Comparison of ENCODE assay signal across 18 cellular contexts in the genomic region with DNA sequence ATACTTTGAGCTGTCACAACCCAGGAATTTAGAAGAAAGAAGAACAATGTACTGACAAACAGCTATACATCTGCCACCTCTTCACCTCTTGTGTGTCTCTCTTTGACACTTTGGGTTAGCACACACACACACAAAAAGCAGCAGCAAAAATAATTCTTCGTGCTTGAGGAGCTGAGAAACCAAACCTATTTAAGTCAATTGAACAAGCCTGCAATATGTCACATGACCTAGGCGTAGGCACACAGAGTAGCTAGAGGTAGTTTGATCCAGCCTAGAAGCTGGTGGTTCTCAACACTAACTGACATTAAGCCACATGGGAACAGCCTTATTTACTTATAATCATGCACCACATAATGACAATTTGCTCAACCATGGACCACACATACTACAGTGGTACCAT. TPM values are rescaled to one million over a fixed set of nuclear protein-coding genes. Genes with fewer than 3 reads are reported as not detected.
DNase-seq lines count a peak whose midpoint lies in the region; ATAC-seq, FAIRE-seq and TF ChIP-seq lines count a peak whose summit lies in the region.
"Had no signal": no experiment of that assay in that cellular context is flagged by ENCODE, and none has a peak within 500 bp of the region (broad histone marks: within the 10 kb centered on the region; RNA-seq: fewer than 3 reads in every experiment).

No MANE protein-coding gene starts in this region.

- H3K27ac ChIP-seq in astrocyte (ENCODE audit: low read depth, low read length) (no peak overlapping the region), neural cell (ENCODE audit: low read length) (no peak overlapping the region)
- H3K27ac ChIP-seq: BLaER1 treated with 17β-estradiol and CSF1 and Interleukin-3, amounts not matched to agents 10 nM and 100 nM; GM23248 had no signal

- TF ChIP-seq RAD21 in neural cell (conservative IDR thresholded peaks at IDR 0.05): no peak

- H3K27me3 ChIP-seq in astrocyte (ENCODE audit: insufficient read depth, low read length): peaks cover 8% of the 10 kb centered on the region
- no peaks in the 10 kb centered on the region for H3K27me3 ChIP-seq in neural cell (ENCODE audit: insufficient read depth, low read depth, low read length)
- H3K27me3 ChIP-seq: BLaER1 treated with 17β-estradiol and CSF1 and Interleukin-3, amounts not matched to agents 10 nM and 100 nM had no signal

- H3K9me3 ChIP-seq in astrocyte (ENCODE audit: insufficient read depth, low read depth, low read length) (no peaks in the 10 kb centered on the region), neural cell (ENCODE audit: low read length) (no peaks in the 10 kb centered on the region)
- H3K9me3 ChIP-seq: BLaER1 treated with 17β-estradiol and CSF1 and Interleukin-3, amounts not matched to agents 10 nM and 100 nM had no signal

- H2AFZ ChIP-seq in astrocyte (ENCODE audit: low read depth, low read length) (no peak overlapping the region), neural cell (ENCODE audit: low read depth, low read length) (no peak overlapping the region)
- H2AFZ ChIP-seq: GM23248 had no signal

- H3K9me3 Mint-ChIP-seq in astrocyte (ENCODE audit: unreplicated experiment): no peaks in the 10 kb centered on the region
- H3K9me3 Mint-ChIP-seq: CD4-positive, CD25-positive, alpha-beta regulatory T cell; IgD-negative memory B cell had no signal

- peaks cover 35% of the 10 kb centered on the region for H3K27me3 Mint-ChIP-seq in astrocyte (ENCODE audit: low read depth, unreplicated experiment)

- TF ChIP-seq EP300 in neural cell (conservative IDR thresholded peaks at IDR 0.05; ENCODE audit: poor library complexity, severe bottlenecking): no peak

- H3K79me2 ChIP-seq in astrocyte (ENCODE audit: insufficient read depth, low read length): no peaks in the 10 kb centered on the region
- no peaks in the 10 kb centered on the region for H3K79me2 ChIP-seq in neural cell (replicated peaks; ENCODE audit: insufficient read depth, low read length)

- ATAC-seq in HG03565 (IDR thresholded peaks at IDR 0.05; ENCODE audit: unreplicated experiment): no peak
- ATAC-seq in HG03469 (IDR thresholded peaks at IDR 0.05; ENCODE audit: unreplicated experiment): no peak
- ATAC-seq: HCT116 had no signal

- TF ChIP-seq CTCF in astrocyte (IDR thresholded peaks at IDR 0.05; ENCODE audit: insufficient read depth, low read depth, low read length): no peak
- no peak for TF ChIP-seq CTCF in neural cell (IDR thresholded peaks at IDR 0.05; ENCODE audit: poor library complexity, severe bottlenecking)

- no peaks in the 10 kb centered on the region for H3F3A ChIP-seq in neural cell (ENCODE audit: insufficient read depth, low read length, poor library complexity, severe bottlenecking)

- no peaks in the 10 kb centered on the region for H3K9me2 ChIP-seq in neural cell (ENCODE audit: insufficient read depth, low read length)

- H3K4me3 ChIP-seq in astrocyte (ENCODE audit: insufficient read depth, low read depth, low read length) (no peak overlapping the region), neural cell (ENCODE audit: low read length) (peak overlapping the region; percentile 10)
- H3K4me3 ChIP-seq: BLaER1 treated with 17β-estradiol and CSF1 and Interleukin-3, amounts not matched to agents 10 nM and 100 nM; GM23248 had no signal

- no peak overlapping the region for H3K4me3 Mint-ChIP-seq in astrocyte (ENCODE audit: unreplicated experiment)
- H3K4me3 Mint-ChIP-seq: CD4-positive, CD25-positive, alpha-beta regulatory T cell; IgD-negative memory B cell had no signal

- H3K36me3 ChIP-seq in astrocyte (ENCODE audit: insufficient read depth, low read length) (no peaks in the 10 kb centered on the region), neural cell (ENCODE audit: insufficient read depth, low read length) (no peaks in the 10 kb centered on the region)
- H3K36me3 ChIP-seq: BLaER1 treated with 17β-estradiol and CSF1 and Interleukin-3, amounts not matched to agents 10 nM and 100 nM had no signal

- H3K4me1 Mint-ChIP-seq in astrocyte (ENCODE audit: low read depth, unreplicated experiment): no peaks in the 10 kb centered on the region
- H3K4me1 Mint-ChIP-seq: CD4-positive, CD25-positive, alpha-beta regulatory T cell; IgD-negative memory B cell had no signal

- peak; percentile 9 for FAIRE-seq in astrocyte (lab: Jason Lieb, UNC)
- FAIRE-seq: H54 had no signal

- H3K27ac Mint-ChIP-seq in astrocyte (ENCODE audit: unreplicated experiment): no peak overlapping the region
- H3K27ac Mint-ChIP-seq: CD4-positive, CD25-positive, alpha-beta regulatory T cell; IgD-negative memory B cell had no signal

- H3K9ac ChIP-seq in astrocyte (ENCODE audit: low read length) (no peak overlapping the region), neural cell (ENCODE audit: low read length) (no peak overlapping the region)
- H3K9ac ChIP-seq: BLaER1 treated with 17β-estradiol and CSF1 and Interleukin-3, amounts not matched to agents 10 nM and 100 nM; GM23248 had no signal

- peak; percentile 18 for DNase-seq in NCI-H2227 treated with DMSO at 0.1 percent for 48 hours (lab: John Stamatoyannopoulos, UW)
- DNase-seq in NCI-H2227 (lab: John Stamatoyannopoulos, UW; ENCODE audit: unreplicated experiment): no peak
- DNase-seq in astrocyte (ENCODE audit: low read depth): no peak
- no peak for DNase-seq in KG1 (lab: John Stamatoyannopoulos, UW)
- DNase-seq: ACHN; CD4-positive, CD25-positive, alpha-beta regulatory T cell; DMS53; GF-D8; GM23248 had no signal

- H4K20me1 ChIP-seq in astrocyte (ENCODE audit: insufficient read depth, low read length): no peaks in the 10 kb centered on the region
- H4K20me1 ChIP-seq in neural cell (ENCODE audit: insufficient read depth): no peaks in the 10 kb centered on the region

- H3K4me2 ChIP-seq in astrocyte (ENCODE audit: low read length) (no peak overlapping the region), neural cell (ENCODE audit: low read length) (no peak overlapping the region)
- H3K4me2 ChIP-seq: BLaER1 treated with 17β-estradiol and CSF1 and Interleukin-3, amounts not matched to agents 10 nM and 100 nM had no signal

- H3K36me3 Mint-ChIP-seq in astrocyte (ENCODE audit: low read depth, unreplicated experiment): no peaks in the 10 kb centered on the region
- H3K36me3 Mint-ChIP-seq: CD4-positive, CD25-positive, alpha-beta regulatory T cell had no signal

- H3K4me1 ChIP-seq in astrocyte (ENCODE audit: insufficient read depth, low read length): no peaks in the 10 kb centered on the region
- H3K4me1 ChIP-seq: BLaER1 treated with 17β-estradiol and CSF1 and Interleukin-3, amounts not matched to agents 10 nM and 100 nM had no signal

TF ChIP-seq in neural cell, 6 proteins besides CTCF, POLR2A, EP300 and RAD21:
- no peak for TF ChIP-seq EZH2 (IDR thresholded peaks at IDR 0.05; ENCODE audit: borderline replicate concordance, insufficient read depth, low read length, poor library complexity, severe bottlenecking)

RNA-seq across cellular contexts. Expression of a gene that starts 32.3 kb away (rescaled TPM):
- total RNA-seq in astrocyte: 32.4 and 37.3 TPM in 2 replicates
- 23.3 and 23.6 TPM in 2 replicates for polyA plus RNA-seq in neural cell
- 25.1 and 27.9 TPM in 2 replicates for polyA minus RNA-seq in neural cell

RNA-seq across cellular contexts. Expression of a gene that starts 45.8 kb away (rescaled TPM):
- total RNA-seq in astrocyte: 19.0 and 28.9 TPM in 2 replicates
- 2.2 and 3.0 TPM in 2 replicates for polyA plus RNA-seq in neural cell
- polyA minus RNA-seq in neural cell: 2.4 and 5.6 TPM in 2 replicates

RNA-seq across cellular contexts. Expression of a gene that starts 54.1 kb away (rescaled TPM):
- not detected in 2 replicates for total RNA-seq in astrocyte
- polyA plus RNA-seq in neural cell: not detected in 2 replicates
- not detected in 2 replicates for polyA minus RNA-seq in neural cell
- total RNA-seq: A172; CD4-positive, CD25-positive, alpha-beta regulatory T cell; HT1080 had no signal
- polyA plus RNA-seq: CD4-positive, CD25-positive, alpha-beta regulatory T cell; GM23248; IgD-negative memory B cell had no signal
